8 cellular contexts compared by ENCODE assay signal in genomic region chr11:119363081-119363861, GRCh38. TPM values are rescaled to one million over a fixed set of nuclear protein-coding genes. Genes with fewer than 3 reads are reported as not detected.
DNase-seq lines count a peak whose midpoint lies in the region; ATAC-seq and TF ChIP-seq lines count a peak whose summit lies in the region.

No MANE protein-coding gene starts in this region.

- H3K23ac ChIP-seq in trophoblast cell (ENCODE audit: low read length) = no peak overlapping the region

- H2BK120ac ChIP-seq in trophoblast cell (ENCODE audit: insufficient read depth, low read length, poor library complexity) = peak overlapping the region; percentile 48

- H3K27ac Mint-ChIP-seq in CD8-positive, alpha-beta memory T cell = peak overlapping the region in 1 of 8 donors; percentile 86

- peak overlapping the region; percentile 64 for H4K91ac ChIP-seq in trophoblast cell (ENCODE audit: low read depth, low read length)

- peaks cover 8 to 13% (median 11%) of the 10 kb centered on the region in 3 donors for H3K4me1 Mint-ChIP-seq in CD8-positive, alpha-beta memory T cell

- H3K36me3 ChIP-seq in CD8-positive, alpha-beta memory T cell (ENCODE audit: insufficient read depth, low read length) = no peaks in the 10 kb centered on the region
- H3K36me3 ChIP-seq in NT2/D1 (ENCODE audit: insufficient read depth, insufficient read length, low read length) (peaks cover 14% of the 10 kb centered on the region), cardiac muscle cell (peaks cover 15% of the 10 kb centered on the region), trophoblast cell (ENCODE audit: control insufficient read depth in 1 of 2, insufficient read depth in 2 of 2, low read length in 2 of 2) (peaks cover 5 to 6% of the 10 kb centered on the region in 2 experiments)

- peak overlapping the region; percentile 4 for H2AK5ac ChIP-seq in trophoblast cell (ENCODE audit: low read length)

- ATAC-seq in HG02973 (IDR thresholded peaks at IDR 0.05; ENCODE audit: unreplicated experiment) = no peak

- no peaks in the 10 kb centered on the region for H3K9me3 ChIP-seq in CD8-positive, alpha-beta memory T cell (ENCODE audit: low read length)
- no peaks in the 10 kb centered on the region for H3K9me3 ChIP-seq in NT2/D1 (ENCODE audit: insufficient read depth, low read length)
- H3K9me3 ChIP-seq in cardiac muscle cell (ENCODE audit: low read depth) = no peaks in the 10 kb centered on the region
- H3K9me3 ChIP-seq in trophoblast cell (ENCODE audit: insufficient read depth, low read depth, low read length) = peaks cover 5% of the 10 kb centered on the region

- peak overlapping the region; percentile 52 for H3K14ac ChIP-seq in trophoblast cell (ENCODE audit: low read length)

- CTCF ChIA-PET in CD8-positive, alpha-beta memory T cell (lab: Charles Lee) = interaction anchor here (1.0 to 5.5 kb wide), 3 partner anchors 12 to 18 kb away, joined by 3 to 26 read pairs (median 5); partner anchors contain the start of gene USP2

- peaks cover 2% of the 10 kb centered on the region for H3K79me2 ChIP-seq in trophoblast cell (ENCODE audit: control insufficient read depth, insufficient read depth, low read length, poor library complexity)

- peak overlapping the region; percentile 24 for H2AFZ ChIP-seq in trophoblast cell (ENCODE audit: insufficient read depth, low read length, poor library complexity)

- H3K27me3 Mint-ChIP-seq in CD8-positive, alpha-beta memory T cell = peaks cover 40 to 56% of the 10 kb centered on the region in 2 donors

- H2BK5ac ChIP-seq in trophoblast cell (ENCODE audit: low read depth, low read length, poor library complexity) = no peak overlapping the region

- POLR2A ChIA-PET in CD8-positive, alpha-beta memory T cell (lab: Charles Lee) = no interaction called here

- no peak overlapping the region for H3K27ac ChIP-seq in CD8-positive, alpha-beta memory T cell (ENCODE audit: low read depth, low read length)
- H3K27ac ChIP-seq in cardiac muscle cell = peak overlapping the region; percentile 98
- H3K27ac ChIP-seq in trophoblast cell (ENCODE audit: low read depth, low read length) = no peak overlapping the region

- H3K4me3 ChIP-seq in CD8-positive, alpha-beta memory T cell (ENCODE audit: low read length) = no peak overlapping the region
- H3K4me3 ChIP-seq in NT2/D1 (ENCODE audit: insufficient read length, low read depth) = peak overlapping the region; percentile 15
- peak overlapping the region; percentile 69 for H3K4me3 ChIP-seq in cardiac muscle cell
- H3K4me3 ChIP-seq in trophoblast cell (ENCODE audit: low read depth, low read length) = peak overlapping the region; percentile 67

- H3K79me1 ChIP-seq in trophoblast cell (ENCODE audit: low read length) = peaks cover 10% of the 10 kb centered on the region

- peak overlapping the region; percentile 39 for H4K8ac ChIP-seq in trophoblast cell (ENCODE audit: low read depth, low read length)

- no CpG with 5 or more reads among the region's 44 CpGs for WGBS in trophoblast cell (ENCODE audit: extremely low coverage, insufficient coverage, insufficient read length)

- H3K4me3 Mint-ChIP-seq in CD8-positive, alpha-beta memory T cell = peak overlapping the region in 6 of 7 donors; percentile 15 to 60 (median 48)

- H2BK12ac ChIP-seq in trophoblast cell (ENCODE audit: low read length) = peak overlapping the region; percentile 51

- DNase-seq in CD8-positive, alpha-beta memory T cell = no peak
- DNase-seq in NT2/D1 (ENCODE audit: low read depth, low spot score) (no peak), cardiac muscle cell (ENCODE audit: low read depth in 1 of 2, low spot score in 1 of 2) (no peak), trophoblast cell (no peak), NCI-H1048 (lab: John Stamatoyannopoulos, UW) (no peak), kidney glomerular epithelial cell (lab: John Stamatoyannopoulos, UW) (no peak)
- DNase-seq in central memory CD4-positive, alpha-beta T cell = no peak

- no peaks in the 10 kb centered on the region for H3K9me3 Mint-ChIP-seq in CD8-positive, alpha-beta memory T cell

- H3K9ac ChIP-seq in NT2/D1 (ENCODE audit: insufficient read length, low read depth) = peak overlapping the region; percentile 50
- H3K9ac ChIP-seq in trophoblast cell (ENCODE audit: low read length) = no peak overlapping the region

- H3K4ac ChIP-seq in trophoblast cell (ENCODE audit: low read depth, low read length) = no peak overlapping the region

- no peaks in the 10 kb centered on the region for H3K36me3 Mint-ChIP-seq in CD8-positive, alpha-beta memory T cell

- H3K4me2 ChIP-seq in trophoblast cell (ENCODE audit: low read length) = peak overlapping the region; percentile 73

- peaks cover 30% of the 10 kb centered on the region for H3K27me3 ChIP-seq in CD8-positive, alpha-beta memory T cell (ENCODE audit: insufficient read depth, low read length, poor library complexity, severe bottlenecking)
- H3K27me3 ChIP-seq in NT2/D1 (ENCODE audit: insufficient read depth, insufficient read length) (peaks cover 24% of the 10 kb centered on the region), cardiac muscle cell (no peaks in the 10 kb centered on the region), trophoblast cell (ENCODE audit: insufficient read depth, low read length) (no peaks in the 10 kb centered on the region)

- no peak overlapping the region for H4K12ac ChIP-seq in trophoblast cell (ENCODE audit: low read depth, low read length)

- H3K18ac ChIP-seq in trophoblast cell (ENCODE audit: low read length) = peak overlapping the region; percentile 68

- H3K4me1 ChIP-seq in CD8-positive, alpha-beta memory T cell (ENCODE audit: insufficient read depth, low read length) = peaks cover 9% of the 10 kb centered on the region
- H3K4me1 ChIP-seq in NT2/D1 (ENCODE audit: insufficient read depth, insufficient read length) = peaks cover 20% of the 10 kb centered on the region
- peaks cover 47% of the 10 kb centered on the region for H3K4me1 ChIP-seq in cardiac muscle cell (ENCODE audit: low read depth)
- H3K4me1 ChIP-seq in trophoblast cell (ENCODE audit: control insufficient read depth in 1 of 2, insufficient read depth in 2 of 2, low read length in 2 of 2) = peaks cover 33 to 36% of the 10 kb centered on the region in 2 experiments

- no peak for TF ChIP-seq CTCF in cardiac muscle cell (IDR thresholded peaks at IDR 0.05; ENCODE audit: low read depth, low read length)

RNA-seq across cellular contexts. Expression of gene MFRP, which starts 16.8 kb away (rescaled TPM):
- total RNA-seq in CD8-positive, alpha-beta memory T cell = not detected
- polyA plus RNA-seq in CD8-positive, alpha-beta memory T cell = not detected
- total RNA-seq in cardiac muscle cell = not detected in 2 replicates
- not detected in 2 replicates for polyA plus RNA-seq in cardiac muscle cell
- polyA plus RNA-seq in trophoblast cell (2013) = not detected in 2 replicates

RNA-seq across cellular contexts. Expression of gene USP2, which starts 18.2 kb away (rescaled TPM):
- total RNA-seq in CD8-positive, alpha-beta memory T cell = under 1 TPM; 0.15 to 0.51 TPM
- not detected for polyA plus RNA-seq in CD8-positive, alpha-beta memory T cell
- total RNA-seq in cardiac muscle cell = 28.3 and 39.0 TPM in 2 replicates
- polyA plus RNA-seq in cardiac muscle cell = 36.5 and 44.1 TPM in 2 replicates
- 3.2 and 3.3 TPM in 2 replicates for polyA plus RNA-seq in trophoblast cell (2013)

RNA-seq across cellular contexts. Expression of gene C1QTNF5, which starts 22.6 kb away (rescaled TPM):
- total RNA-seq in CD8-positive, alpha-beta memory T cell = not detected
- polyA plus RNA-seq in CD8-positive, alpha-beta memory T cell = not detected
- total RNA-seq in cardiac muscle cell = 3.4 and 8.0 TPM in 2 replicates
- 5.8 and 10.4 TPM in 2 replicates for polyA plus RNA-seq in cardiac muscle cell
- polyA plus RNA-seq in trophoblast cell (2013) = 1.3 and 1.8 TPM in 2 replicates

RNA-seq across cellular contexts. Expression of gene RNF26, which starts 28.9 kb away (rescaled TPM):
- total RNA-seq in CD8-positive, alpha-beta memory T cell = 10 to 100 TPM; 33.2 to 34.8 TPM
- 46.1 TPM for polyA plus RNA-seq in CD8-positive, alpha-beta memory T cell
- total RNA-seq in cardiac muscle cell = 7.3 and 18.6 TPM in 2 replicates
- 45.6 and 99.8 TPM in 2 replicates for polyA plus RNA-seq in cardiac muscle cell
- polyA plus RNA-seq in trophoblast cell (2013) = 40.9 and 41.2 TPM in 2 replicates

RNA-seq across cellular contexts. Expression of gene MCAM, which starts 46.3 kb away (rescaled TPM):
- total RNA-seq in CD8-positive, alpha-beta memory T cell = 1 to 10 TPM; 2.0 to 2.7 TPM
- 1.6 TPM for polyA plus RNA-seq in CD8-positive, alpha-beta memory T cell
- total RNA-seq in cardiac muscle cell = 32.5 and 49.3 TPM in 2 replicates
- 13.8 and 14.8 TPM in 2 replicates for polyA plus RNA-seq in cardiac muscle cell
- 42.9 and 51.1 TPM in 2 replicates for polyA plus RNA-seq in trophoblast cell (2013)

Comparison
In these comparisons a context has a peak if more than half of its experiments do, and no peak if none do; other contexts are left out.
1. RNA of gene USP2, which starts 18.2 kb away (total RNA-seq): 28.3 to 39.0 TPM in cardiac muscle cell; 0.15 to 0.51 TPM in CD8-positive, alpha-beta memory T cell; every median in the first group is over 10 times any median in the second.